ENCODE assay signal across 32 cellular contexts in the genomic region with DNA sequence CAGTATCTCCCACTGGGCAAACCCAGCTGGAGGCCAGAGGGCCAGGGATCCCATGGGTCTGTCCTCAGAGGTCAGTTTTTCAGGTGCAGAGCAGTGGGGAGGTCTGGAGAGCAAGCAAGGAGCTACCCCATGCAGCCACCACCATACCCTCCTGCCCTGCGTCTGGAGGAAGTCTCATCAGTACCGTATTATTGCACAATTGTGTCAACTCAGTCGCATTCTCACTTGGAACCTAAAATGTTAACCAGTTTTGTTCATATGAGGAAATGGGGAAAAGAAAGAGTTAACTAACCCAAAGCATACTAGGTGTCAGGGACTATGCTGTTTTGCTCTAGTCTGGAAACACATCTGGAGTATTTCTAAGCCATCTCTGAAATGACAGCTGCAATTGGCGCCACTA. TPM values are rescaled to one million over a fixed set of nuclear protein-coding genes. Genes with fewer than 3 reads are reported as not detected.
"Had no signal": no experiment of that assay in that cellular context is flagged by ENCODE, and none has a peak within 500 bp of the region (broad histone marks: within the 10 kb centered on the region; RNA-seq: fewer than 3 reads in every experiment).

No MANE protein-coding gene starts in this region.

- DNase-seq: dermis blood vessel endothelial cell; effector memory CD4-positive, alpha-beta T cell; foreskin keratinocyte; kidney; mesenchymal stem cell; mucosa of descending colon; naive B cell; nephron progenitor cell; occipital lobe; ovary; psoas muscle; right cardiac atrium; spleen; stimulated activated CD4-positive, alpha-beta T cell treated with anti-CD3 and anti-CD28 coated beads, Interleukin-4, amount 100 ng/mL, for 4 hours; stimulated activated naive CD4-positive, alpha-beta T cell; stimulated activated naive CD8-positive, alpha-beta T cell treated with anti-CD3 and anti-CD28 coated beads, Interleukin-15, amount 100 ng/mL, for 72 hours; transverse colon; uterus had no signal

- H3K9me3 Mint-ChIP-seq: stimulated activated naive CD8-positive, alpha-beta T cell treated with anti-CD3 and anti-CD28 coated beads, Interleukin-15, amount 100 ng/mL, for 72 hours had no signal

- H3K27me3 Mint-ChIP-seq: naive B cell; stimulated activated naive CD8-positive, alpha-beta T cell treated with anti-CD3 and anti-CD28 coated beads, Interleukin-15, amount 100 ng/mL, for 72 hours had no signal

- H3K4me3 Mint-ChIP-seq: mesothelial cell of epicardium; nephron progenitor cell; stimulated activated naive CD8-positive, alpha-beta T cell treated with anti-CD3 and anti-CD28 coated beads, Interleukin-15, amount 100 ng/mL, for 72 hours had no signal

- H3K4me1 Mint-ChIP-seq: mesothelial cell of epicardium, naive B cell had no signal

- H3K36me3 Mint-ChIP-seq: mesothelial cell of epicardium, naive B cell had no signal

- H3K27ac Mint-ChIP-seq: mesothelial cell of epicardium; naive B cell; nephron progenitor cell; stimulated activated naive CD8-positive, alpha-beta T cell treated with anti-CD3 and anti-CD28 coated beads, Interleukin-15, amount 100 ng/mL, for 72 hours had no signal

- ATAC-seq: foreskin keratinocyte; gastroesophageal sphincter; heart left ventricle; left lobe of liver; mucosa of descending colon; psoas muscle; right cardiac atrium; stimulated activated naive CD8-positive, alpha-beta T cell treated with anti-CD3 and anti-CD28 coated beads, Interleukin-15, amount 100 ng/mL, for 72 hours; upper lobe of right lung had no signal

RNA-seq across cellular contexts. Expression of a gene that starts 20.3 kb away (rescaled TPM):
- total RNA-seq: dermis blood vessel endothelial cell, endothelial cell of umbilical vein, epithelial cell of proximal tubule, esophagus muscularis mucosa, fibroblast of lung, foreskin keratinocyte, gastroesophageal sphincter, heart left ventricle, hepatocyte, kidney, left lobe of liver, lower leg skin, lung microvascular endothelial cell, mesothelial cell of epicardium, mucosa of descending colon, occipital lobe, ovary, psoas muscle, renal cortical epithelial cell, right cardiac atrium, spleen, suprapubic skin, transverse colon, upper lobe of right lung, uterus had no signal
